ENCODE assay signal across 30 cellular contexts in genomic region chr5:81428446-81428845, GRCh38. TPM values are rescaled to one million over a fixed set of nuclear protein-coding genes. Genes with fewer than 3 reads are reported as not detected.
A peak's percentile ranks its signal among the peaks of the same experiment; 100 is the strongest.
DNase-seq lines count a peak whose midpoint lies in the region; ATAC-seq and TF ChIP-seq lines count a peak whose summit lies in the region.
"Had no signal": no experiment of that assay in that cellular context is flagged by ENCODE, and none has a peak within 500 bp of the region (broad histone marks: within the 10 kb centered on the region; RNA-seq: fewer than 3 reads in every experiment).

No MANE protein-coding gene starts in this region.

- DNase-seq in HCEC 1CT (peak; percentile 34), Panc1 (ENCODE audit: low read depth, low spot score) (no peak), fibroblast of mammary gland (ENCODE audit: low read depth) (peak; percentile 27), psoas muscle (no peak), NCI-H748 treated with DMSO at 0.1 percent for 48 hours (lab: John Stamatoyannopoulos, UW) (no peak), activated T-cell treated with anti-CD3 and anti-CD28 coated beads for 4 hours (no peak)
- DNase-seq in stimulated activated CD4-positive, alpha-beta T cell treated with anti-CD3 and anti-CD28 coated beads, Interleukin-12 subunit alpha, Interleukin-12 subunit beta, amount 100 ng/mL, for 4 hours, result no peak
- DNase-seq in stimulated activated naive CD4-positive, alpha-beta T cell (lab: John Stamatoyannopoulos, UW), result no peak
- DNase-seq: activated CD4-positive, alpha-beta T cell treated with anti-CD3 and anti-CD28 coated beads for 36 hours; activated CD8-positive, alpha-beta memory T cell treated with anti-CD3 and anti-CD28 coated beads for 24 hours; activated effector memory CD4-positive, alpha-beta T cell treated with Interleukin-2 at 50 U/mL for 16 hours; aorta; colonic mucosa; effector CD8-positive, alpha-beta T cell; erythroblast; GF-D8; NCI-H1092 treated with DMSO at 0.1 percent for 48 hours; NCI-H187; nephron progenitor cell; Peyer's patch; SHP77; stimulated activated naive CD8-positive, alpha-beta T cell treated with anti-CD3 and anti-CD28 coated beads, Interleukin-15, Interleukin-2, amounts not matched to agents 100 U/mL and 50 U/mL, for 24 hours; T-helper 9 cell had no signal

- no peak for TF ChIP-seq CTCF in Panc1 (IDR thresholded peaks at IDR 0.05)
- no peak for TF ChIP-seq CTCF in fibroblast of mammary gland (conservative IDR thresholded peaks at IDR 0.05; ENCODE audit: control insufficient read depth, insufficient read depth, low read depth, low read length)
- TF ChIP-seq CTCF in psoas muscle (IDR thresholded peaks at IDR 0.05), result no peak

- H3K9me3 ChIP-seq in Panc1 (ENCODE audit: control insufficient read depth, insufficient read depth, low read depth, low read length) (no peaks in the 10 kb centered on the region), psoas muscle (no peaks in the 10 kb centered on the region)
- H3K9me3 ChIP-seq: colonic mucosa, Peyer's patch, thoracic aorta had no signal

- CTCF ChIA-PET in Panc1 (lab: Charles Lee), result no interaction called here

- H3K27ac ChIP-seq in Panc1 (ENCODE audit: low read length), result peak overlapping the region; percentile 29; the same call in 1 of the 2 replicates
- peak overlapping the region; percentile 1 for H3K27ac ChIP-seq in psoas muscle
- H3K27ac ChIP-seq: colonic mucosa, hepatocyte, Peyer's patch, thoracic aorta, VCaP had no signal

- in situ Hi-C loops in Panc1 (cut with HindIII; ENCODE audit: low pct_unique_long_range_greater_than_20kb, low sequenced_read_pairs), result no loop called here

- BruUV-seq in Panc1 (replicated peaks; lab: Mats Ljungman, UMichigan), result no TSS peak

- H3K4me1 ChIP-seq in Panc1 (ENCODE audit: control insufficient read depth, insufficient read depth, low read length) (peaks cover 7% of the 10 kb centered on the region), psoas muscle (peaks cover 20% of the 10 kb centered on the region)
- H3K4me1 ChIP-seq: colonic mucosa had no signal

- ATAC-seq in Panc1 (no peak), psoas muscle (no peak)
- ATAC-seq: activated CD4-positive, alpha-beta T cell treated with anti-CD3 and anti-CD28 coated beads for 36 hours; HCT116; stimulated activated naive CD8-positive, alpha-beta T cell treated with anti-CD3 and anti-CD28 coated beads, Interleukin-15, Interleukin-2, amounts not matched to agents 100 U/mL and 50 U/mL, for 24 hours had no signal

- intact Hi-C loops in Panc1 (cut with micrococcal nuclease; ENCODE audit: unreplicated experiment), result loop anchor here (5.0 to 10.0 kb wide), 3 partner anchors 319 to 796 kb away; no protein-coding TSS in a partner anchor
- intact Hi-C loops in psoas muscle (cut with DNase I), result loop anchor here (5.0 to 10.0 kb wide), 7 partner anchors 316 to 799 kb away; no protein-coding TSS in a partner anchor

- POLR2A ChIA-PET in Panc1 (lab: Charles Lee), result no interaction called here

- no peaks in the 10 kb centered on the region for H3K36me3 ChIP-seq in Panc1 (ENCODE audit: control insufficient read depth, insufficient read depth, low read length)
- no peaks in the 10 kb centered on the region for H3K36me3 ChIP-seq in psoas muscle (ENCODE audit: insufficient read depth in 1 of 2, low read depth in 1 of 2)
- H3K36me3 ChIP-seq: colonic mucosa, Peyer's patch, thoracic aorta had no signal

- 77 to 98% (median 93%) methylated on average over 3 of the region's 3 CpGs for WGBS in psoas muscle, 3 donors

- H3K27me3 ChIP-seq in Panc1 (ENCODE audit: control insufficient read depth, insufficient read depth, low read length) (no peaks in the 10 kb centered on the region), psoas muscle (ENCODE audit: insufficient read depth in 3 of 3, low read length in 2 of 3) (no peaks in the 10 kb centered on the region)
- H3K27me3 ChIP-seq: colonic mucosa, hepatocyte, Peyer's patch had no signal

- H3K4me3 ChIP-seq in Panc1 (ENCODE audit: low read depth in 2 of 2, low read length in 2 of 2) (no peak overlapping the region), fibroblast of mammary gland (ENCODE audit: control insufficient read depth, low read depth, low read length) (no peak overlapping the region), psoas muscle (no peak overlapping the region)
- H3K4me3 ChIP-seq: colonic mucosa, hepatocyte, Peyer's patch, thoracic aorta had no signal

RNA-seq across cellular contexts. Expression of gene ACOT12, which starts 34.5 kb away (rescaled TPM):
- total RNA-seq in Panc1 (2021; ENCODE audit: unreplicated experiment) (0.74 TPM), psoas muscle (not detected)
- 0.92 TPM for polyA plus RNA-seq in Panc1 (2012; ENCODE audit: insufficient read length)
- not detected for polyA plus RNA-seq in psoas muscle
- total RNA-seq: activated CD4-positive, alpha-beta T cell treated with anti-CD3 and anti-CD28 coated beads for 36 hours; cardiac septum; colonic mucosa; lung microvascular endothelial cell; osteoblast had no signal
- polyA plus RNA-seq: aorta had no signal

Comparison
In these comparisons a context has a peak if more than half of its experiments do, and no peak if none do; other contexts are left out.
1. DNase-seq: peak in HCEC 1CT (single experiment) and fibroblast of mammary gland (single experiment); none in Panc1 (single experiment), psoas muscle (0 of 2), NCI-H748 treated with DMSO at 0.1 percent for 48 hours (single experiment), activated T-cell treated with anti-CD3 and anti-CD28 coated beads for 4 hours (single experiment), stimulated activated CD4-positive, alpha-beta T cell treated with anti-CD3 and anti-CD28 coated beads, Interleukin-12 subunit alpha, Interleukin-12 subunit beta, amount 100 ng/mL, for 4 hours (single experiment) and stimulated activated naive CD4-positive, alpha-beta T cell (0 of 6).